Comparison of ENCODE assay signal across 11 cellular contexts in the genomic region with DNA sequence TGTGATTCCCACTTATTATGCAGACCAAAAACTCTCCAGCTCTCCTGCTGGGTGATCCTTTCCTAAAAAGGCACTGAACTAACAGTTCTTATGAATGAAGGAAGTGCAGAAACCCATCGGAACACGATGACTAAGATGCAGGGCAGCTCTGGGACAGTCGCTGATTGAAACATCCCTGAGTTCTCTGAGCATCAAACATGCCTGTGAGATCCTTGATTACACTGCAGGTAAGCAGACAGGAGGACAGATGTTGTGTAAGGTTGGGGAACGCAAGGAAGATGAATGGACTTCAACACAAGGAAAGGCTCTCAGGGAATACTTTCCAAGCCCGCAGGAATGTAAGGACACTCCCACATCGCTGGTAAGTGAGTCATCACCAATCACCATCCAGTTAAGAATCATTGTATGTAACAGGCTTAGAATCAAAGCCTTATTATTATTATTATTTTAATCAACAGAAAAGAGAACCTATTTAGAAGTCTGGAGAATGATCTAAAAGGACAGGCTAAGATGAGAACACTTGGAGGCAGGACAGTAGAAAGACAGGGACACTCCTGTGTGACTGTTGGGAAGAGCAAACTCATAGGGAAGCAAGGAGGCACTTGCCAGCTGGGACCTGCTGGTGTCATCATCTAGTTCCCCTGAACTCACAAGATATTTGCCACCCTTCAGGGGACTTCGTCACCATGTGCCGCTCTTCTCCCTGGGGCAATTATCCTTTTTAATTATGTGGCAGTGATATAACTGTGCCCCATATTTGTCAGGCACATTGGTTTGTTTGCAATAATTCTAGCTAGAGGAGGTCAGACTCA. TPM values are rescaled to one million over a fixed set of nuclear protein-coding genes. Genes with fewer than 3 reads are reported as not detected.
A peak's percentile ranks its signal among the peaks of the same experiment; 100 is the strongest.
DNase-seq lines count a peak whose midpoint lies in the region; TF ChIP-seq lines count a peak whose summit lies in the region.
"Had no signal": no experiment of that assay in that cellular context is flagged by ENCODE, and none has a peak within 500 bp of the region (broad histone marks: within the 10 kb centered on the region; RNA-seq: fewer than 3 reads in every experiment).

No MANE protein-coding gene starts in this region.

- no peaks in the 10 kb centered on the region for H3K36me3 ChIP-seq in effector memory CD4-positive, alpha-beta T cell (ENCODE audit: control insufficient read depth, insufficient read depth, low read length)

- POLR2A ChIA-PET in GM10248 (lab: Yijun Ruan, JAX): no interaction called here

- TF ChIP-seq CTCF in GM10248 (IDR thresholded peaks at IDR 0.05; ENCODE audit: control extremely low read depth, extremely low read depth, low read depth, missing control alignments): no peak

- no peak overlapping the region for H3K27ac ChIP-seq in effector memory CD4-positive, alpha-beta T cell (ENCODE audit: insufficient read depth, low read length, poor library complexity, severe bottlenecking)

- CTCF ChIA-PET in GM10248 (lab: Yijun Ruan, JAX): interaction anchor here (1.4 kb wide), 1 partner anchor 159 kb away, joined by 3 read pairs; no protein-coding TSS in a partner anchor

- H3K9me3 ChIP-seq in effector memory CD4-positive, alpha-beta T cell (ENCODE audit: control insufficient read depth, low read length): no peaks in the 10 kb centered on the region

- H3K27me3 ChIP-seq in effector memory CD4-positive, alpha-beta T cell (replicated peaks; ENCODE audit: control insufficient read depth, insufficient read depth, low read length, poor library complexity, severe bottlenecking): no peaks in the 10 kb centered on the region

- DNase-seq in HCEC 1CT: peak; percentile 98
- peak; percentile 45 for DNase-seq in T1000 (lab: John Stamatoyannopoulos, UW)
- peak; percentile 34 for DNase-seq in glomerular endothelial cell (ENCODE audit: extremely low read depth, low read depth, low spot score)
- DNase-seq in smooth muscle cell of the brain vasculature (ENCODE audit: low read depth, low spot score): peak; percentile 28
- DNase-seq in HuH-7.5 (ENCODE audit: low spot score): no peak
- no peak for DNase-seq in NCI-H146 treated with DMSO at 0.1 percent for 48 hours (lab: John Stamatoyannopoulos, UW; ENCODE audit: unreplicated experiment)
- no peak for DNase-seq in GM10248 (ENCODE audit: extremely low spot score)
- no peak for DNase-seq in effector memory CD4-positive, alpha-beta T cell
- DNase-seq: activated CD4-positive, alpha-beta T cell treated with anti-CD3 and anti-CD28 coated beads for 36 hours; H7; left ventricle myocardium superior had no signal

- no peaks in the 10 kb centered on the region for H3K4me1 ChIP-seq in effector memory CD4-positive, alpha-beta T cell (ENCODE audit: control insufficient read depth, insufficient read depth, low read length, poor library complexity, severe bottlenecking)

- H3K4me3 ChIP-seq in effector memory CD4-positive, alpha-beta T cell (ENCODE audit: insufficient read depth, low read depth, low read length, poor library complexity, severe bottlenecking): no peak overlapping the region

RNA-seq across cellular contexts. Expression of a gene that starts 26.0 kb away (rescaled TPM):
- 13.8 and 16.5 TPM in 2 replicates for total RNA-seq in glomerular endothelial cell

RNA-seq across cellular contexts. Expression of a gene that starts 53.9 kb away (rescaled TPM):
- 19.4 and 31.7 TPM in 2 replicates for total RNA-seq in glomerular endothelial cell

Comparison
In these comparisons a context has a peak if more than half of its experiments do, and no peak if none do; other contexts are left out.
1. DNase-seq: peak in HCEC 1CT (single experiment), T1000 (single experiment), glomerular endothelial cell (single experiment) and smooth muscle cell of the brain vasculature (single experiment); none in HuH-7.5 (single experiment), NCI-H146 treated with DMSO at 0.1 percent for 48 hours (single experiment), GM10248 (single experiment) and effector memory CD4-positive, alpha-beta T cell (0 of 3).